In the genomic region with DNA sequence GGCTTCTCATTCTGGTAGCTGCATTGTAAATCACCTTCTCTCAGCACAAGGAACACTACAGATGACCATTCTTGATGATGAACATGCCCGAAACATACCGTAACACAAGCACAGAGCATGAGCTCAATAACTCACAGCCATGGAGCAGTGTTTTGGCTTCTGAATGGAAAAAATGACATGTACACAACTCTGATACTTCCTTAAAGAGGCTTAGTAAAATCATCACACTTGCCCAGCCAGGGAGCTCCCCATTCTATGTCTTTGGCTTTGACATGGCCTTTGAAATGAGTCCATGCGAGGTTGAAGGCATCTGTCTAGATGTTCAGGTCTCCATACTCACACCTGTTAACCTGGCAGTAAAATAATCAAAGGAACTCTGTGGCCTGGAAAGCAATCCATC, we compare ENCODE assay signal across 19 cellular contexts.
"Had no signal": no experiment of that assay in that cellular context is flagged by ENCODE, and none has a peak within 500 bp of the region (broad histone marks: within the 10 kb centered on the region; RNA-seq: fewer than 3 reads in every experiment).

No MANE protein-coding gene starts in this region.

- H3K27ac Mint-ChIP-seq: nephron had no signal

- H3K9me3 ChIP-seq: lower lobe of right lung, stomach, upper lobe of left lung had no signal

- DNase-seq: activated CD4-positive, alpha-beta T cell treated with anti-CD3 and anti-CD28 coated beads for 48 hours; activated CD8-positive, alpha-beta memory T cell treated with anti-CD3 and anti-CD28 coated beads, Interleukin-2, amount 50 U/mL, for 4 hours; activated gamma-delta T cell; activated T-cell treated with anti-CD3 and anti-CD28 coated beads, Interleukin-2, amount 50 U/mL, for 48 hours; anterior cingulate cortex; cortex of kidney; erythroblast; foreskin melanocyte; glutamatergic neuron; hippocampal formation; islet precursor cell; left colon; lower lobe of right lung; occipital lobe; stimulated activated CD4-positive, alpha-beta T cell treated with anti-CD3 and anti-CD28 coated beads, Interleukin-12 subunit alpha, Interleukin-12 subunit beta, amount 100 ng/mL, for 4 hours; stimulated activated CD4-positive, alpha-beta T cell treated with anti-CD3 and anti-CD28 coated beads, Interleukin-1b, Interleukin-23, amount 100 ng/mL, for 48 hours; stomach; upper lobe of left lung had no signal

- H3K27me3 ChIP-seq: stomach, upper lobe of left lung had no signal

- ATAC-seq: lower lobe of right lung had no signal

- H3K36me3 ChIP-seq: lower lobe of right lung, stomach, upper lobe of left lung had no signal

- H3K27ac ChIP-seq: lower lobe of right lung, upper lobe of left lung had no signal

- H3K4me3 Mint-ChIP-seq: nephron had no signal

- H3K4me1 Mint-ChIP-seq: nephron had no signal

- H3K4me1 ChIP-seq: lower lobe of right lung had no signal

- H3K4me3 ChIP-seq: lower lobe of right lung, stomach, upper lobe of left lung had no signal

- H3K9me3 Mint-ChIP-seq: nephron had no signal
